14 cellular contexts compared by ENCODE assay signal in the genomic region with DNA sequence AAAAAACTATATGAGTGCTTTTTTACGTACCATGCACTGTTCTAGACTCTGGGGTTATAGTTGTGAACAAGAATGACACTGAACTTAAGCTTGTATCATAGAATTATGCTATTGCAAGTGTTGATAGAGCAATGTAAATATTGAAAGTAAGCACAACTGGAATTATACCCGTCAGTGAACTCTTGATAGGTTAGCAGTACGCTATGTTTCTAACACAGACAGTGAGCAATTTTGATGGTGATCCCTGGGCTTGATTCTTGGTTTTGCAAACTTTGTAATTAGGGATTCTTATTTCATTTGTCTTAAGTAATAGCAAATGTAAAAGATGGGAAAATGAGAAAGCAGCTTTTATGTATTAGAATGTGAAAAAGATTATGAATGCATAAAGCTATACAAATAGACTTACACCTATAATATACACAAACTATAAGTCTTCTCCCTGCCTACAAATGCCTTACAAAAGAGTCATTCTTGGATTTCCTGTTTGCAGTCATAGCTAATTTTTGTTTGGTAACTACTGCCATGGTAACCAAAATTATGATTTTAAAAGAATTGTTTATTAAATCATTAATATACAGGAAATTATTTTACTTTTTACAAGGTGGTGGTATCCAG. TPM values are rescaled to one million over a fixed set of nuclear protein-coding genes. Genes with fewer than 3 reads are reported as not detected.
DNase-seq lines count a peak whose midpoint lies in the region; ATAC-seq and TF ChIP-seq lines count a peak whose summit lies in the region.
"Had no signal": no experiment of that assay in that cellular context is flagged by ENCODE, and none has a peak within 500 bp of the region (broad histone marks: within the 10 kb centered on the region; RNA-seq: fewer than 3 reads in every experiment).

No MANE protein-coding gene starts in this region.

- H3K4ac ChIP-seq in IMR-90 (ENCODE audit: low read depth, low read length) = no peak overlapping the region

- no peak overlapping the region for H4K8ac ChIP-seq in IMR-90 (ENCODE audit: low read depth in 2 of 2, low read length in 2 of 2)

- H2AFZ ChIP-seq in IMR-90 (replicated peaks; ENCODE audit: low read length, poor library complexity) = no peak overlapping the region

- H3K18ac ChIP-seq in IMR-90 (ENCODE audit: low read depth, low read length) = no peak overlapping the region

- H3K23ac ChIP-seq in IMR-90 (ENCODE audit: low read depth, low read length) = peak overlapping the region; percentile 23; the same call in 1 of the 2 replicates

- H3K4me1 ChIP-seq in IMR-90 (ENCODE audit: control insufficient read depth, insufficient read depth, low read length) (peaks cover 4% of the 10 kb centered on the region), endocrine pancreas (ENCODE audit: control insufficient read depth, insufficient read depth, low read length) (peaks cover 51% of the 10 kb centered on the region), Peyer's patch (peaks cover 0 to 54% (median 10%) of the 10 kb centered on the region in 4 donors)
- H3K4me1 ChIP-seq: psoas muscle had no signal

- no peak overlapping the region for H3K14ac ChIP-seq in IMR-90 (replicated peaks; ENCODE audit: low read depth, low read length)

- dilution Hi-C loops in IMR-90 (cut with HindIII; ENCODE audit: low sequenced_read_pairs, unreplicated experiment) = no loop called here

- H3K4me3 ChIP-seq in IMR-90 (ENCODE audit: insufficient read depth, low read depth, low read length) = no peak overlapping the region
- H3K4me3 ChIP-seq in endocrine pancreas (ENCODE audit: control insufficient read depth, insufficient read depth, low read length) = peak overlapping the region; percentile 42
- no peak overlapping the region for H3K4me3 ChIP-seq in Peyer's patch
- H3K4me3 ChIP-seq: MG63, psoas muscle, thyroid gland had no signal

- peak overlapping the region; percentile 35; the same call in 1 of the 2 replicates for H3K4me2 ChIP-seq in IMR-90 (ENCODE audit: low read depth, low read length)

- TF ChIP-seq CTCF in IMR-90 (conservative IDR thresholded peaks at IDR 0.05; ENCODE audit: low read depth, low read length) = no peak
- no peak for TF ChIP-seq CTCF in natural killer cell (IDR thresholded peaks at IDR 0.05)
- no peak for TF ChIP-seq CTCF in Peyer's patch (IDR thresholded peaks at IDR 0.05)

- H2AK5ac ChIP-seq in IMR-90 (ENCODE audit: low read depth, low read length) = no peak overlapping the region

- 0 out of 2 replicates have a peak, but pooled peaks cover 6% of the 10 kb centered on the region for H3K9me1 ChIP-seq in IMR-90 (ENCODE audit: insufficient read depth, low read length)

- ATAC-seq in IMR-90 (ENCODE audit: low read depth) (no peak), natural killer cell (peak in 2 of 3 donors; percentile 18 to 32)
- ATAC-seq: left ventricle myocardium superior, psoas muscle had no signal

- no peak for TF ChIP-seq POLR2A in IMR-90 (IDR thresholded peaks at IDR 0.05; ENCODE audit: low read depth, low read length)
- TF ChIP-seq POLR2A in Peyer's patch (IDR thresholded peaks at IDR 0.05) = no peak

- H3K4me1 Mint-ChIP-seq in natural killer cell = peaks cover 89 to 92% of the 10 kb centered on the region in 2 donors

- POLR2A ChIA-PET in IMR-90 (lab: Charles Lee; ENCODE audit: unreplicated experiment) = no interaction called here

- no CpG with 5 or more reads among the region's 3 CpGs for WGBS in IMR-90 (ENCODE audit: extremely low coverage in 2 of 2, insufficient read length in 1 of 2), 2 experiments

- peak; percentile 79 for DNase-seq in ELR (ENCODE audit: low read depth)
- peak; percentile 61 for DNase-seq in IMR-90
- DNase-seq in natural killer cell = no peak
- DNase-seq in caudate nucleus (lab: John Stamatoyannopoulos, UW) = no peak
- no peak for DNase-seq in NAMALWA (ENCODE audit: low spot score)
- no peak for DNase-seq in Peyer's patch
- DNase-seq: activated CD8-positive, alpha-beta memory T cell treated with anti-CD3 and anti-CD28 coated beads for 24 hours; DMS79 treated with DMSO at 0.1 percent for 48 hours; left ventricle myocardium superior; MG63; NCI-H510A; psoas muscle; thyroid gland had no signal

- H3K27ac ChIP-seq in IMR-90 (ENCODE audit: insufficient read depth, low read length) (no peak overlapping the region), caudate nucleus (ENCODE audit: low read depth, low read length) (no peak overlapping the region), Peyer's patch (peak overlapping the region in 1 of 4 donors; percentile 47)
- H3K27ac ChIP-seq: psoas muscle, thyroid gland had no signal

- H2BK120ac ChIP-seq in IMR-90 (ENCODE audit: low read depth, low read length) = peak overlapping the region; percentile 42; the same call in 1 of the 2 replicates

- H2BK5ac ChIP-seq in IMR-90 (ENCODE audit: low read depth, low read length, poor library complexity, severe bottlenecking) = peak overlapping the region; percentile 67

- H3K36me3 ChIP-seq in IMR-90 (ENCODE audit: control insufficient read depth, insufficient read depth, low read length) (no peaks in the 10 kb centered on the region), endocrine pancreas (ENCODE audit: control insufficient read depth, insufficient read depth, low read length) (no peaks in the 10 kb centered on the region), Peyer's patch (no peaks in the 10 kb centered on the region)
- H3K36me3 ChIP-seq: MG63, thyroid gland had no signal

- H3K27ac Mint-ChIP-seq in natural killer cell = peak overlapping the region; percentile 84 to 99

- H3K9me3 ChIP-seq in IMR-90 (ENCODE audit: control insufficient read depth, insufficient read depth, low read length) (no peaks in the 10 kb centered on the region), endocrine pancreas (ENCODE audit: control insufficient read depth, low read length) (no peaks in the 10 kb centered on the region), Peyer's patch (no peaks in the 10 kb centered on the region)
- H3K9me3 ChIP-seq: MG63, psoas muscle, thyroid gland had no signal

- H4K20me1 ChIP-seq in IMR-90 (ENCODE audit: insufficient read depth, low read length) = peaks cover 16% of the 10 kb centered on the region; the same call in 1 of the 2 replicates

- in situ Hi-C loops in IMR-90 (cut with MboI; ENCODE audit: low sequenced_read_pairs) = no loop called here

- no TSS peak for BruUV-seq in IMR-90 (replicated peaks; lab: Mats Ljungman, UMichigan)

- H3K4me3 Mint-ChIP-seq in natural killer cell = peak overlapping the region; percentile 82

- H3K9me3 Mint-ChIP-seq in natural killer cell = no peaks in the 10 kb centered on the region

- H4K5ac ChIP-seq in IMR-90 (ENCODE audit: low read depth, low read length) = no peak overlapping the region

- no peak overlapping the region for H2AK9ac ChIP-seq in IMR-90 (replicated peaks; ENCODE audit: low read depth, low read length, poor library complexity)

- H3K27me3 Mint-ChIP-seq in natural killer cell (ENCODE audit: low read depth in 2 of 2) = no peaks in the 10 kb centered on the region

- intact Hi-C loops in IMR-90 (cut with micrococcal nuclease) = no loop called here
- intact Hi-C loops in natural killer cell (cut with micrococcal nuclease) = loop anchor here (5.0 to 10.0 kb wide), 2 partner anchors 1292 to 1970 kb away; a partner anchor contains a TSS

- CTCF ChIA-PET in IMR-90 (lab: Yijun Ruan, JAX) = interaction anchor here (1.4 kb wide), 2 partner anchors 14 to 54 kb away, joined by 3 read pairs; no protein-coding TSS in a partner anchor

- H4K91ac ChIP-seq in IMR-90 (ENCODE audit: insufficient read depth, low read depth, low read length) = no peak overlapping the region

- no peak overlapping the region for H3K9ac ChIP-seq in IMR-90 (ENCODE audit: low read depth, low read length)
- H3K9ac ChIP-seq in endocrine pancreas (ENCODE audit: control insufficient read depth, insufficient read depth, low read length) = no peak overlapping the region

- H3K36me3 Mint-ChIP-seq in natural killer cell = no peaks in the 10 kb centered on the region

- H3K27me3 ChIP-seq in IMR-90 (ENCODE audit: control insufficient read depth, insufficient read depth, low read length) (no peaks in the 10 kb centered on the region), endocrine pancreas (ENCODE audit: control insufficient read depth, insufficient read depth, low read length) (no peaks in the 10 kb centered on the region), Peyer's patch (no peaks in the 10 kb centered on the region)
- H3K27me3 ChIP-seq: MG63, thyroid gland had no signal

- H3K79me1 ChIP-seq in IMR-90 (ENCODE audit: low read depth in 1 of 2, low read length in 2 of 2) = peaks cover 29 to 62% of the 10 kb centered on the region in 2 experiments

- no peak overlapping the region for H3K56ac ChIP-seq in IMR-90 (ENCODE audit: extremely low read depth, insufficient read depth, low read length)

- no peak overlapping the region for H2BK20ac ChIP-seq in IMR-90 (ENCODE audit: low read depth, low read length)

- TF ChIP-seq RAD21 in IMR-90 (IDR thresholded peaks at IDR 0.05; ENCODE audit: low read length) = no peak

- H2BK15ac ChIP-seq in IMR-90 (ENCODE audit: low read depth, low read length) = no peak overlapping the region

TF ChIP-seq in IMR-90, 13 proteins besides CTCF, POLR2A, EP300 and RAD21 (continues in another document):
- TF ChIP-seq BHLHE40 (IDR thresholded peaks at IDR 0.05; ENCODE audit: low read depth, low read length) (no peak), SMC3 (IDR thresholded peaks at IDR 0.05; ENCODE audit: low read depth, low read length) (no peak), RFX5 (IDR thresholded peaks at IDR 0.05; ENCODE audit: low read depth, low read length) (no peak), MAFK (IDR thresholded peaks at IDR 0.05; ENCODE audit: low read depth, low read length) (no peak), CEBPB (IDR thresholded peaks at IDR 0.05; ENCODE audit: low read depth, low read length) (no peak), NFE2L2 (IDR thresholded peaks at IDR 0.05; ENCODE audit: low read depth, low read length) (no peak)
- TF ChIP-seq, protein P1, sequence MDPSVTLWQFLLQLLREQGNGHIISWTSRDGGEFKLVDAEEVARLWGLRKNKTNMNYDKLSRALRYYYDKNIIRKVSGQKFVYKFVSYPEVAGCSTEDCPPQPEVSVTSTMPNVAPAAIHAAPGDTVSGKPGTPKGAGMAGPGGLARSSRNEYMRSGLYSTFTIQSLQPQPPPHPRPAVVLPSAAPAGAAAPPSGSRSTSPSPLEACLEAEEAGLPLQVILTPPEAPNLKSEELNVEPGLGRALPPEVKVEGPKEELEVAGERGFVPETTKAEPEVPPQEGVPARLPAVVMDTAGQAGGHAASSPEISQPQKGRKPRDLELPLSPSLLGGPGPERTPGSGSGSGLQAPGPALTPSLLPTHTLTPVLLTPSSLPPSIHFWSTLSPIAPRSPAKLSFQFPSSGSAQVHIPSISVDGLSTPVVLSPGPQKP (IDR thresholded peaks at IDR 0.05; ENCODE audit: borderline replicate concordance, low read depth, low read length) = no peak

RNA-seq across cellular contexts. Expression of a gene that starts 6.7 kb away (rescaled TPM):
- total RNA-seq in IMR-90 (2012; rRNA removed) (83.3 and 91.9 TPM in 2 replicates), natural killer cell (100 to 1,000 TPM; 220 to 269 (median 227) TPM), Peyer's patch (10 to 100 TPM; 62.7 to 97.4 (median 69.6) TPM)
- 49.7 and 54.0 TPM in 2 replicates for polyA plus RNA-seq in IMR-90 (2012; rRNA removed)
- 20.3 and 32.9 TPM in 2 replicates for polyA plus RNA-seq in IMR-90 (2012; cell fraction: cytosol; rRNA removed)
- polyA plus RNA-seq in IMR-90 (2012; cell fraction: nucleus; rRNA removed; ENCODE audit: low replicate concordance) = 17.8 and 73.1 TPM in 2 replicates

Comparison
In these comparisons a context has a peak if more than half of its experiments do, and no peak if none do; other contexts are left out.
1. DNase-seq: peak in ELR (single experiment) and IMR-90 (single experiment); none in natural killer cell (single experiment), caudate nucleus (0 of 61), NAMALWA (single experiment) and Peyer's patch (0 of 3).